ENCODE assay signal across 22 cellular contexts in the genomic region with DNA sequence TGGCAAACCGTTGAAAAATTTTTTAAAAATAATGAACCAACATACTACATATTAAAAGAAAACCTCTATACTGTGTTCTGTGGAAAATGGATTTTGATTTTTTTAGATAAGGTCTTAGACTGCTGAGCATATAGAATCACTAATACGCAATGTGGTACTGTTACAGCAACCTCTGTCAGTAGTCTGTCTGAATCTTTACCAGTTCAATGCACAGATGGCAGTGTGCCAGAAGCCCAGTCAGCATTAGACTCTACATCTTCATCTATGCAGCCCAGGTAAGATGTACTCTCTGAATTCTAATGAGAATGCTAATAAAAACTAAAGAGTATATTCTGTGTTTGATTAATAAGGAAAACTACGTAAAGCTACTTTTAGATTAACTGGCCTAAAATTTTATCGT. TPM values are rescaled to one million over a fixed set of nuclear protein-coding genes. Genes with fewer than 3 reads are reported as not detected.
DNase-seq lines count a peak whose midpoint lies in the region; ATAC-seq and TF ChIP-seq lines count a peak whose summit lies in the region.
"Had no signal": no experiment of that assay in that cellular context is flagged by ENCODE, and none has a peak within 500 bp of the region (broad histone marks: within the 10 kb centered on the region; RNA-seq: fewer than 3 reads in every experiment).

No MANE protein-coding gene starts in this region.

- H3K4me1 Mint-ChIP-seq in MCF 10A (ENCODE audit: insufficient read depth, unreplicated experiment), result peaks cover 6% of the 10 kb centered on the region
- no peaks in the 10 kb centered on the region for H3K4me1 Mint-ChIP-seq in activated naive CD8-positive, alpha-beta T cell treated with anti-CD3 and anti-CD28 coated beads, Interleukin-2, amount 50 U/mL, for 24 hours

- no peaks in the 10 kb centered on the region for H3K4me1 ChIP-seq in breast epithelium

- H3K27me3 ChIP-seq in breast epithelium, result no peaks in the 10 kb centered on the region

- no peaks in the 10 kb centered on the region for H3K9me3 Mint-ChIP-seq in MCF 10A (ENCODE audit: unreplicated experiment)
- H3K9me3 Mint-ChIP-seq in activated naive CD8-positive, alpha-beta T cell treated with anti-CD3 and anti-CD28 coated beads, Interleukin-2, amount 50 U/mL, for 24 hours, result no peaks in the 10 kb centered on the region
- H3K9me3 Mint-ChIP-seq: activated T-cell treated with anti-CD3 and anti-CD28 coated beads, Interleukin-2, amount 50 U/mL, for 24 hours; CD4-positive, alpha-beta T cell; dendritic cell treated with granulocyte-macrophage colony-stimulating factor and Interleukin-4, amounts not matched to agents 40 ng/mL and 50 ng/mL, for 4 days had no signal

- no peak overlapping the region for H3K27ac ChIP-seq in breast epithelium

- H3K36me3 Mint-ChIP-seq in MCF 10A (ENCODE audit: insufficient read depth, unreplicated experiment), result peaks cover 43% of the 10 kb centered on the region
- peaks cover 21% of the 10 kb centered on the region for H3K36me3 Mint-ChIP-seq in activated naive CD8-positive, alpha-beta T cell treated with anti-CD3 and anti-CD28 coated beads, Interleukin-2, amount 50 U/mL, for 24 hours (ENCODE audit: low read depth)

- ATAC-seq in omental fat pad (ENCODE audit: low FRiP score) (no peak), HG02970 (IDR thresholded peaks at IDR 0.05; ENCODE audit: low FRiP score, unreplicated experiment) (no peak)
- no peak for ATAC-seq in activated naive CD8-positive, alpha-beta T cell treated with anti-CD3 and anti-CD28 coated beads, Interleukin-2, amount 50 U/mL, for 24 hours
- ATAC-seq: activated CD4-positive, CD25-positive, alpha-beta regulatory T cell treated with anti-CD3 and anti-CD28 coated beads, Interleukin-2, amount 50 U/mL, for 24 hours; activated CD8-positive, alpha-beta T cell treated with anti-CD3 and anti-CD28 coated beads, Interleukin-2, amount 10 ng/mL, durations not matched to agents 7 days and 5 days; stimulated activated naive CD8-positive, alpha-beta T cell treated with anti-CD3 and anti-CD28 coated beads, Interleukin-15, Interleukin-2, amounts not matched to agents 100 U/mL and 50 U/mL, for 24 hours had no signal

- TF ChIP-seq POLR2A in breast epithelium (IDR thresholded peaks at IDR 0.05), result no peak

- CTCF ChIA-PET in MCF 10A (lab: Yijun Ruan, JAX), result no interaction called here

- intact Hi-C loops in MCF 10A (cut with micrococcal nuclease) (no loop called here), breast epithelium (cut with DNase I; ENCODE audit: low total_unique reads) (no loop called here)

- H3K27ac Mint-ChIP-seq in MCF 10A (ENCODE audit: low read depth, unreplicated experiment), result no peak overlapping the region
- H3K27ac Mint-ChIP-seq in activated naive CD8-positive, alpha-beta T cell treated with anti-CD3 and anti-CD28 coated beads, Interleukin-2, amount 50 U/mL, for 24 hours, result no peak overlapping the region
- H3K27ac Mint-ChIP-seq: activated CD8-positive, alpha-beta T cell treated with anti-CD3 and anti-CD28 coated beads, Interleukin-2, amount 10 ng/mL, durations not matched to agents 7 days and 5 days; activated T-cell treated with anti-CD3 and anti-CD28 coated beads, Interleukin-2, amount 50 U/mL, for 24 hours; CD4-positive, alpha-beta T cell; dendritic cell treated with granulocyte-macrophage colony-stimulating factor and Interleukin-4, amounts not matched to agents 40 ng/mL and 50 ng/mL, for 4 days had no signal

- no peak overlapping the region for H3K4me3 ChIP-seq in breast epithelium
- H3K4me3 ChIP-seq: smooth muscle cell had no signal

- no TSS peak for BruUV-seq in MCF 10A (replicated peaks; lab: Mats Ljungman, UMichigan)

- no peaks in the 10 kb centered on the region for H3K9me3 ChIP-seq in breast epithelium

- no peak overlapping the region for H3K4me3 Mint-ChIP-seq in MCF 10A (ENCODE audit: unreplicated experiment)
- no peak overlapping the region for H3K4me3 Mint-ChIP-seq in activated naive CD8-positive, alpha-beta T cell treated with anti-CD3 and anti-CD28 coated beads, Interleukin-2, amount 50 U/mL, for 24 hours
- H3K4me3 Mint-ChIP-seq: activated CD8-positive, alpha-beta T cell treated with anti-CD3 and anti-CD28 coated beads, Interleukin-2, amount 10 ng/mL, durations not matched to agents 7 days and 5 days; activated T-cell treated with anti-CD3 and anti-CD28 coated beads, Interleukin-2, amount 50 U/mL, for 24 hours; CD4-positive, alpha-beta T cell; dendritic cell treated with granulocyte-macrophage colony-stimulating factor and Interleukin-4, amounts not matched to agents 40 ng/mL and 50 ng/mL, for 4 days had no signal

- DNase-seq in MCF 10A (ENCODE audit: unreplicated experiment), result peak; percentile 30
- no peak for DNase-seq in breast epithelium (ENCODE audit: low spot score in 2 of 2)
- peak; percentile 19 for DNase-seq in NAMALWA (ENCODE audit: low spot score)
- DNase-seq in RPMI8226, result peak; percentile 53
- DNase-seq in omental fat pad (ENCODE audit: low spot score), result no peak
- no peak for DNase-seq in stimulated activated CD4-positive, alpha-beta T cell treated with anti-CD3 and anti-CD28 coated beads, Interleukin-4, amount 100 ng/mL, for 1 hour
- no peak for DNase-seq in activated naive CD8-positive, alpha-beta T cell treated with anti-CD3 and anti-CD28 coated beads, Interleukin-2, amount 50 U/mL, for 24 hours
- DNase-seq: activated CD8-positive, alpha-beta T cell treated with anti-CD3 and anti-CD28 coated beads, Interleukin-2, amount 10 ng/mL, durations not matched to agents 7 days and 5 days; activated naive CD4-positive, alpha-beta T cell; activated T-cell treated with anti-CD3 and anti-CD28 coated beads, Interleukin-2, amount 50 U/mL, for 24 hours; CD4-positive, alpha-beta T cell; HCEC 1CT; KG1; NCI-H1092; NCI-H2227 treated with DMSO at 0.1 percent for 48 hours; Right ventricle myocardium superior; stimulated activated naive CD8-positive, alpha-beta T cell treated with anti-CD3 and anti-CD28 coated beads, Interleukin-15, Interleukin-2, amounts not matched to agents 100 U/mL and 50 U/mL, for 24 hours; SW 1271 had no signal

- H3K36me3 ChIP-seq in breast epithelium, result no peaks in the 10 kb centered on the region

- no peak for TF ChIP-seq CTCF in MCF 10A (IDR thresholded peaks at IDR 0.05; ENCODE audit: unreplicated experiment)
- no peak for TF ChIP-seq CTCF in breast epithelium (IDR thresholded peaks at IDR 0.05)
- no peak for TF ChIP-seq CTCF in omental fat pad (IDR thresholded peaks at IDR 0.05)

- POLR2A ChIA-PET in MCF 10A (lab: Yijun Ruan, JAX), result no interaction called here

- no peaks in the 10 kb centered on the region for H3K27me3 Mint-ChIP-seq in MCF 10A (ENCODE audit: insufficient read depth, unreplicated experiment)
- H3K27me3 Mint-ChIP-seq in activated naive CD8-positive, alpha-beta T cell treated with anti-CD3 and anti-CD28 coated beads, Interleukin-2, amount 50 U/mL, for 24 hours, result no peaks in the 10 kb centered on the region
- H3K27me3 Mint-ChIP-seq: activated T-cell treated with anti-CD3 and anti-CD28 coated beads, Interleukin-2, amount 50 U/mL, for 24 hours; CD4-positive, alpha-beta T cell; dendritic cell treated with granulocyte-macrophage colony-stimulating factor and Interleukin-4, amounts not matched to agents 40 ng/mL and 50 ng/mL, for 4 days had no signal

RNA-seq across cellular contexts. Expression of a gene that starts 31.3 kb away (rescaled TPM):
- 25.3 and 32.8 TPM in 2 replicates for total RNA-seq in MCF 10A (2022)
- total RNA-seq in breast epithelium, result 100 to 1,000 TPM in 1 of 3 donors, 10 to 100 TPM in 2; 48.8 to 164 (median 50.9) TPM
- total RNA-seq in omental fat pad, result 100 to 1,000 TPM in 1 of 4 donors, 10 to 100 TPM in 3; 52.7 to 109 (median 83.0) TPM

Comparison
In these comparisons a context has a peak if more than half of its experiments do, and no peak if none do; other contexts are left out.
1. DNase-seq: peak in MCF 10A (single experiment), NAMALWA (single experiment) and RPMI8226 (single experiment); none in breast epithelium (0 of 2), omental fat pad (single experiment), stimulated activated CD4-positive, alpha-beta T cell treated with anti-CD3 and anti-CD28 coated beads, Interleukin-4, amount 100 ng/mL, for 1 hour (single experiment) and activated naive CD8-positive, alpha-beta T cell treated with anti-CD3 and anti-CD28 coated beads, Interleukin-2, amount 50 U/mL, for 24 hours (single experiment).